23 cellular contexts compared by ENCODE assay signal in genomic region chr3:64928683-64929082, GRCh38.
"Had no signal": no experiment of that assay in that cellular context is flagged by ENCODE, and none has a peak within 500 bp of the region (broad histone marks: within the 10 kb centered on the region; RNA-seq: fewer than 3 reads in every experiment).

No MANE protein-coding gene starts in this region.

- H3K27me3 ChIP-seq: pancreas, stomach, transverse colon had no signal

- H3K4me1 ChIP-seq: pancreas, prostate gland, stomach had no signal

- H3K4me3 Mint-ChIP-seq: effector memory CD8-positive, alpha-beta T cell; immature natural killer cell; naive B cell; nephron had no signal

- H3K36me3 Mint-ChIP-seq: naive B cell had no signal

- H3K27me3 Mint-ChIP-seq: effector memory CD8-positive, alpha-beta T cell; naive B cell had no signal

- H3K27ac ChIP-seq: pancreas, prostate gland, stomach, thoracic aorta, transverse colon had no signal

- H3K4me1 Mint-ChIP-seq: immature natural killer cell, naive B cell had no signal

- H3K36me3 ChIP-seq: pancreas, prostate gland, thoracic aorta, transverse colon had no signal

- H3K9me3 ChIP-seq: pancreas, prostate gland had no signal

- FAIRE-seq: keratinocyte, pancreas had no signal

- H3K27ac Mint-ChIP-seq: effector memory CD8-positive, alpha-beta T cell; immature natural killer cell; naive B cell had no signal

- DNase-seq: central memory CD4-positive, alpha-beta T cell; cortex of kidney; effector memory CD8-positive, alpha-beta T cell; foreskin melanocyte; immature natural killer cell; left cardiac atrium; left ventricle myocardium superior; mesendoderm; naive B cell; occipital lobe; pancreas; stimulated activated CD4-positive, alpha-beta T cell treated with anti-CD3 and anti-CD28 coated beads, Interleukin-2, amount 100 ng/mL, for 24 hours; stimulated activated CD4-positive, alpha-beta T cell treated with anti-CD3 and anti-CD28 coated beads, Interleukin-4, amount 100 ng/mL, for 4 hours; stimulated activated naive CD4-positive, alpha-beta T cell; stomach; substantia nigra; transverse colon had no signal

- ATAC-seq: effector memory CD8-positive, alpha-beta T cell; left cardiac atrium; left ventricle myocardium superior; pancreas; sciatic nerve had no signal

- H3K4me3 ChIP-seq: lung, pancreas, prostate gland, stomach, thoracic aorta, transverse colon had no signal
